In the genomic region with DNA sequence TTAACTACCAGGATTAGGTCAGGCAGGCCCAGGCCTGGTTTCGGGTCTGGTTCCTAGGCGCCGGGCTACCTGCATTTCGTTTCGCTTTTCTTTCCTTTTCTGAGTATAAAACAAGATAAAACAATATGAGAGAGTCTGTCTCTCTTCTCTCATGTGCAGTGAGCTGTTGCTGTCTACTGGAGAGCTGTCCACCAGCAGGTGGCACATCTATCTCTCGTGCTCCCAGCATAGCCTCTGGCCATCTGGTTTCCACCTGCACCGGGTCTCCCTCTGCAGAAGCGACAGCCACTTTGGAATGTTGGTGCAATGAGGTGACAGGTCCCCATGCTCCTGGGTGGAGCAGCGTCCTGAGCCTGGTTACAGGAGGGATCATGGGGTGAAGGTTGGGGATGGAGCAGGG, we compare ENCODE assay signal across 8 cellular contexts. TPM values are rescaled to one million over a fixed set of nuclear protein-coding genes. Genes with fewer than 3 reads are reported as not detected.
DNase-seq lines count a peak whose midpoint lies in the region; ATAC-seq, FAIRE-seq and TF ChIP-seq lines count a peak whose summit lies in the region.

No MANE protein-coding gene starts in this region.

- BruUV-seq in GM12878 (replicated peaks; lab: Mats Ljungman, UMichigan): no TSS peak

- ATAC-seq in GM12878: peak; percentile 82
- no peak for ATAC-seq in GM18868 (IDR thresholded peaks at IDR 0.05; ENCODE audit: unreplicated experiment)

- FAIRE-seq in D721Med (lab: Jason Lieb, UNC): no peak
- FAIRE-seq in GM12878 (lab: Jason Lieb, UNC): peak; percentile 23

- H3K4me1 ChIP-seq in GM12878 (ENCODE audit: control insufficient read depth, insufficient read depth, low read length): no peaks in the 10 kb centered on the region; the same call in 1 of the 2 replicates

- H2AFZ ChIP-seq in GM12878 (ENCODE audit: control insufficient read depth, low read depth, low read length): no peak overlapping the region

- CTCF ChIA-PET in GM12878 (lab: Yijun Ruan, JAX): interaction anchor here (0.6 kb wide), 1 partner anchor 11 kb away, joined by 3 read pairs; no protein-coding TSS in a partner anchor

- in situ Hi-C loops in GM12878 (cut with MboI): no loop called here

- POLR2A ChIA-PET in GM12878 (lab: Charles Lee): no interaction called here

- no peak overlapping the region for H3K9ac ChIP-seq in GM12878 (ENCODE audit: control insufficient read depth, insufficient read depth, low read length)

- TF ChIP-seq POLR2A in GM12878 (IDR thresholded peaks at IDR 0.05; ENCODE audit: low read depth, low read length): no peak

- H3K4me2 ChIP-seq in GM12878 (ENCODE audit: control insufficient read depth, insufficient read depth): no peak overlapping the region

- H3K9me3 ChIP-seq in GM12878 (replicated peaks; ENCODE audit: control insufficient read depth, insufficient read depth, low read length): no peaks in the 10 kb centered on the region

- H3K27me3 ChIP-seq in GM12878 (replicated peaks in 1 of 2; ENCODE audit: control insufficient read depth in 2 of 2, insufficient read depth in 2 of 2, low read length in 1 of 2): no peaks in the 10 kb centered on the region; a peak in 1 of 4 replicates

- no peaks in the 10 kb centered on the region for H3K36me3 ChIP-seq in GM12878 (ENCODE audit: control insufficient read depth in 2 of 2, insufficient read depth in 2 of 2, low read length in 1 of 2)

- RAD21 ChIA-PET in GM12878 (lab: Charles Lee; ENCODE audit: unreplicated experiment): no interaction called here

- DNase-seq in D721Med (ENCODE audit: insufficient read length, low spot score) (peak; percentile 25), HK-2 (ENCODE audit: unreplicated experiment) (peak; percentile 32), RKO (ENCODE audit: low spot score) (peak; percentile 48), GM12878 (ENCODE audit: low read depth, low spot score) (no peak), iPS-NIHi7 (ENCODE audit: extremely low spot score) (peak; percentile 68)
- DNase-seq in stimulated activated CD4-positive, alpha-beta T cell treated with anti-CD3 and anti-CD28 coated beads, Interleukin-2, amount 100 ng/mL, for 24 hours: peak; percentile 23 to 40
- no peak for DNase-seq in activated CD4-positive, CD25-positive, alpha-beta regulatory T cell treated with anti-CD3 and anti-CD28 coated beads, Interleukin-2, amount 50 U/mL, for 72 hours

- TF ChIP-seq EP300 in GM12878 (IDR thresholded peaks at IDR 0.05; ENCODE audit: borderline replicate concordance in 1 of 2, control insufficient read depth in 1 of 2, low read depth in 2 of 2, low read length in 2 of 2): no peak

- H4K20me1 ChIP-seq in GM12878 (ENCODE audit: control insufficient read depth, insufficient read depth): no peaks in the 10 kb centered on the region

- H3K27ac ChIP-seq in GM12878 (ENCODE audit: control insufficient read depth, insufficient read depth): no peak overlapping the region

- SMC1A ChIA-PET in GM12878 (lab: Charles Lee; ENCODE audit: uncharacterized antibody, unreplicated experiment): no interaction called here

- H3K4me3 ChIP-seq in GM12878: no peak overlapping the region

- TF ChIP-seq RAD21 in GM12878 (IDR thresholded peaks at IDR 0.05; ENCODE audit: insufficient read depth, low read depth, low read length): peak; percentile 22; the same call in 1 of the 2 replicates

- H3K79me2 ChIP-seq in GM12878 (ENCODE audit: control insufficient read depth, insufficient read depth, low read length): no peaks in the 10 kb centered on the region

- WGBS in GM12878 (ENCODE audit: insufficient coverage, insufficient replicate concordance, low lambda C conversion rate, missing lambda C conversion rate): 11% methylated on average over 9 of the region's 9 CpGs

- intact Hi-C loops in GM12878 (cut with micrococcal nuclease; ENCODE audit: unreplicated experiment): loop anchor here (1.0 kb wide), 1 partner anchor 112 kb away; no protein-coding TSS in a partner anchor

- TF ChIP-seq CTCF in D721Med (IDR thresholded peaks at IDR 0.05; ENCODE audit: insufficient read depth, missing control alignments) (peak; percentile 81), GM12878 (IDR thresholded peaks at IDR 0.05 in 2 of 3, conservative IDR thresholded peaks at IDR 0.05 in 1 of 3; ENCODE audit: control insufficient read depth in 2 of 3, extremely low read depth in 1 of 3, insufficient read depth in 1 of 3, low read depth in 3 of 3, low read length in 3 of 3) (peak; percentile 35 to 53 (median 52); a peak in 4 of 6 replicates)

TF ChIP-seq in GM12878, 131 proteins besides CTCF, POLR2A, EP300 and RAD21:
- no peak for TF ChIP-seq PML (IDR thresholded peaks at IDR 0.05; ENCODE audit: low read length)
- no peak for TF ChIP-seq ZNF217 (IDR thresholded peaks at IDR 0.05)
- no peak for TF ChIP-seq PRDM15 (CRISPR knock-in tag; IDR thresholded peaks at IDR 0.05)
- no peak for TF ChIP-seq NR2F1 (conservative IDR thresholded peaks at IDR 0.05)
- no peak for TF ChIP-seq FOS (IDR thresholded peaks at IDR 0.05; ENCODE audit: borderline replicate concordance, extremely low read depth, insufficient read length)
- peak; percentile 62 for TF ChIP-seq SMC3 (IDR thresholded peaks at IDR 0.05; ENCODE audit: borderline replicate concordance, low read length)
- no peak for TF ChIP-seq TAF1 (IDR thresholded peaks at IDR 0.05; ENCODE audit: borderline replicate concordance, low read depth, low read length)

RNA-seq across cellular contexts. Expression of gene RIBC2, which starts 27.7 kb away (rescaled TPM):
- total RNA-seq in GM12878 (2013; cell fraction: nucleolus; rRNA removed): not detected in 2 replicates
- not detected in 2 replicates for total RNA-seq in GM12878 (2014; rRNA removed)
- not detected in 2 replicates for total RNA-seq in GM12878 (2014; rRNA removed; fragmentation: Illumina TruSeq; extraction: Trizol)
- total RNA-seq in GM12878 (2021): not detected in 2 replicates
- polyA plus RNA-seq in GM12878 (2011; ENCODE audit: low read depth): not detected
- not detected in 2 replicates for polyA plus RNA-seq in GM12878 (2011; rRNA removed)
- not detected in 2 replicates for polyA plus RNA-seq in GM12878 (2011; cell fraction: cytosol; rRNA removed)
- polyA plus RNA-seq in GM12878 (2011; cell fraction: nucleus; rRNA removed): not detected in 2 replicates
- 0.11 TPM in 1 of 2 replicates, not detected in the other for polyA plus RNA-seq in GM12878 (2012)
- polyA plus RNA-seq in GM12878 (2014; fragmentation: Illumina TruSeq; extraction: Trizol): not detected in 2 replicates
- not detected for polyA plus RNA-seq in GM12878 (2014; fragmentation: Nextera tagmentation; extraction: Ambion mirVana)
- 0.10 TPM in 1 of 2 replicates, not detected in the other for polyA plus RNA-seq in GM12878 (2014; rRNA removed)
- polyA plus RNA-seq in GM12878 (2016; fragmentation: Nextera tagmentation; extraction: Ambion mirVana): not detected
- not detected in 2 replicates for polyA minus RNA-seq in GM12878 (2011; rRNA and poly(A)+ RNA removed)
- not detected in 2 replicates for polyA minus RNA-seq in GM12878 (2011; cell fraction: cytosol; rRNA and poly(A)+ RNA removed)
- not detected in 2 replicates for polyA minus RNA-seq in GM12878 (2011; cell fraction: nucleus; rRNA and poly(A)+ RNA removed)

RNA-seq across cellular contexts. Expression of gene SMC1B, which starts 27.8 kb away (rescaled TPM):
- not detected in 2 replicates for total RNA-seq in GM12878 (2013; cell fraction: nucleolus; rRNA removed)
- total RNA-seq in GM12878 (2014; rRNA removed): not detected in 2 replicates
- not detected in 2 replicates for total RNA-seq in GM12878 (2014; rRNA removed; fragmentation: Illumina TruSeq; extraction: Trizol)
- not detected in 2 replicates for total RNA-seq in GM12878 (2021)
- polyA plus RNA-seq in GM12878 (2011; ENCODE audit: low read depth): not detected
- not detected in 2 replicates for polyA plus RNA-seq in GM12878 (2011; rRNA removed)
- polyA plus RNA-seq in GM12878 (2011; cell fraction: cytosol; rRNA removed): not detected in 2 replicates
- polyA plus RNA-seq in GM12878 (2011; cell fraction: nucleus; rRNA removed): not detected in 2 replicates
- polyA plus RNA-seq in GM12878 (2012): 0.03 TPM in 1 of 2 replicates, not detected in the other
- not detected in 2 replicates for polyA plus RNA-seq in GM12878 (2014; fragmentation: Illumina TruSeq; extraction: Trizol)
- not detected for polyA plus RNA-seq in GM12878 (2014; fragmentation: Nextera tagmentation; extraction: Ambion mirVana)
- polyA plus RNA-seq in GM12878 (2014; rRNA removed): not detected in 2 replicates
- polyA plus RNA-seq in GM12878 (2016; fragmentation: Nextera tagmentation; extraction: Ambion mirVana): not detected
- not detected in 2 replicates for polyA minus RNA-seq in GM12878 (2011; rRNA and poly(A)+ RNA removed)
- polyA minus RNA-seq in GM12878 (2011; cell fraction: cytosol; rRNA and poly(A)+ RNA removed): not detected in 2 replicates
- not detected in 2 replicates for polyA minus RNA-seq in GM12878 (2011; cell fraction: nucleus; rRNA and poly(A)+ RNA removed)

Comparison
In these comparisons a context has a peak if more than half of its experiments do, and no peak if none do; other contexts are left out.
1. DNase-seq: peak in D721Med (single experiment), HK-2 (single experiment), RKO (single experiment), iPS-NIHi7 (single experiment) and stimulated activated CD4-positive, alpha-beta T cell treated with anti-CD3 and anti-CD28 coated beads, Interleukin-2, amount 100 ng/mL, for 24 hours (2 of 2); none in GM12878 (single experiment) and activated CD4-positive, CD25-positive, alpha-beta regulatory T cell treated with anti-CD3 and anti-CD28 coated beads, Interleukin-2, amount 50 U/mL, for 72 hours (single experiment).